ENCODE assay signal across 1 cellular context in the genomic region with DNA sequence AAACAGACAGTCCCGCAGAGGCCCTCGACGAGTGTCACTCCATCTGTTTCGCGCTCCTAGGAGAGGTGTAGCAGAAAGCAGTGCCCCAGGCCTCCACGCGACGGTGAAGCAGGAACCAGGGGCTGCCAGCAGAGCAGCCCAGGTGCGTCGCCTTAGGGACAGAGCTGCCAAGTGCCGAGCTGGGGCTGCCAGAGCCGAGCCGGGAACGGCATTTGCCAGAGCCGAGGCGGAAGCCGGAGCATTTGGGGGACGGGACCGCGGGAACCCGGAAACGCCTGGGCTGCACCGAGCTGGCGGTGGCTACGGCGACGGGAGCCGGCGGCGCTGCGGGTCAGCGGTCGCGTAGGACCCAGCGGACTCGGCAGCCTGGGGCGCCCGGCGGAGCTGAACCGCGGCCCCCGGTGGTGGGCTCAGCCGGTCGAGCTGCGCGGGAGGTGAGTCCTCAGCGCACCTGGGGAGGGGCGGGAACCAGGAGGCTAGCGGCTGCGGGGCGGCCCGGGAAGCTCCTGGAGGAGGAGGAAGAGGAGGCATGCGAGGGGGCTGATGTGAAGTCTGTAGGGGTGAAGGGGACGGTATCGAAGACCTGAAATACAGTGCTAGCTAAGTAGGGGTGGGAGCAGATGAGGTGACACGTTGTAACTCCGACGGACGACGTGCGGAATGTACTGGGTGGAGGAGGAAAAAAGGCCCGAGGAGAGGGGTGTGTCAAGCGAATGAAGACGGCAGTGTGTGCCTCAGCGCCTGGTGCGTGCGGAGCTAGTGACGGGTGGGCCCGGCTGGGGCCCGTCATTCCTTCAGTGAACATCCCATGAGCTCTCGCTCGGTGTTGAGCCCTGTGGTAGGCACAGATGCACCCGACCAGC.
A peak's percentile ranks its signal among the peaks of the same experiment; 100 is the strongest.
TF ChIP-seq lines count a peak whose summit lies in the region.

Gene SLC35A3 (plus strand): TSS at position 268 of the 863 bp plus-strand sequence. CDS start 23,559 bp downstream, outside the sequence.

TF ChIP-seq in K562, 482 proteins besides CTCF, POLR2A, EP300 and RAD21 (continued from another document):
- TF ChIP-seq, protein P1, sequence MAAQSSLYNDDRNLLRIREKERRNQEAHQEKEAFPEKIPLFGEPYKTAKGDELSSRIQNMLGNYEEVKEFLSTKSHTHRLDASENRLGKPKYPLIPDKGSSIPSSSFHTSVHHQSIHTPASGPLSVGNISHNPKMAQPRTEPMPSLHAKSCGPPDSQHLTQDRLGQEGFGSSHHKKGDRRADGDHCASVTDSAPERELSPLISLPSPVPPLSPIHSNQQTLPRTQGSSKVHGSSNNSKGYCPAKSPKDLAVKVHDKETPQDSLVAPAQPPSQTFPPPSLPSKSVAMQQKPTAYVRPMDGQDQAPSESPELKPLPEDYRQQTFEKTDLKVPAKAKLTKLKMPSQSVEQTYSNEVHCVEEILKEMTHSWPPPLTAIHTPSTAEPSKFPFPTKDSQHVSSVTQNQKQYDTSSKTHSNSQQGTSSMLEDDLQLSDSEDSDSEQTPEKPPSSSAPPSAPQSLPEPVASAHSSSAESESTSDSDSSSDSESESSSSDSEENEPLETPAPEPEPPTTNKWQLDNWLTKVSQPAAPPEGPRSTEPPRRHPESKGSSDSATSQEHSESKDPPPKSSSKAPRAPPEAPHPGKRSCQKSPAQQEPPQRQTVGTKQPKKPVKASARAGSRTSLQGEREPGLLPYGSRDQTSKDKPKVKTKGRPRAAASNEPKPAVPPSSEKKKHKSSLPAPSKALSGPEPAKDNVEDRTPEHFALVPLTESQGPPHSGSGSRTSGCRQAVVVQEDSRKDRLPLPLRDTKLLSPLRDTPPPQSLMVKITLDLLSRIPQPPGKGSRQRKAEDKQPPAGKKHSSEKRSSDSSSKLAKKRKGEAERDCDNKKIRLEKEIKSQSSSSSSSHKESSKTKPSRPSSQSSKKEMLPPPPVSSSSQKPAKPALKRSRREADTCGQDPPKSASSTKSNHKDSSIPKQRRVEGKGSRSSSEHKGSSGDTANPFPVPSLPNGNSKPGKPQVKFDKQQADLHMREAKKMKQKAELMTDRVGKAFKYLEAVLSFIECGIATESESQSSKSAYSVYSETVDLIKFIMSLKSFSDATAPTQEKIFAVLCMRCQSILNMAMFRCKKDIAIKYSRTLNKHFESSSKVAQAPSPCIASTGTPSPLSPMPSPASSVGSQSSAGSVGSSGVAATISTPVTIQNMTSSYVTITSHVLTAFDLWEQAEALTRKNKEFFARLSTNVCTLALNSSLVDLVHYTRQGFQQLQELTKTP (IDR thresholded peaks at IDR 0.05; ENCODE audit: low read depth in 1 of 2, partially characterized antibody in 2 of 2) = peak in 1 of 2 experiments; percentile 34
- TF ChIP-seq E2F8 (IDR thresholded peaks at IDR 0.05; ENCODE audit: low read depth, partially characterized antibody) = peak; percentile 87
- TF ChIP-seq CCNT2 (IDR thresholded peaks at IDR 0.05; ENCODE audit: borderline replicate concordance, extremely low read depth, insufficient read length, low read depth, low read length) = peak; percentile 86
- peak; percentile 93 for TF ChIP-seq C11orf30 (IDR thresholded peaks at IDR 0.05; ENCODE audit: low read depth)
- peak; percentile 91; the same call in 1 of the 2 replicates for TF ChIP-seq PHF8 (IDR thresholded peaks at IDR 0.05; ENCODE audit: borderline replicate concordance, low read length)
- TF ChIP-seq GABPB1 (CRISPR knock-in tag; IDR thresholded peaks at IDR 0.05) = peak; percentile 99
- no peak for TF ChIP-seq ZNF586 (CRISPR knock-in tag; conservative IDR thresholded peaks at IDR 0.05)
- TF ChIP-seq ZNF57 (CRISPR knock-in tag; IDR thresholded peaks at IDR 0.05) = no peak
- TF ChIP-seq, protein P2, sequence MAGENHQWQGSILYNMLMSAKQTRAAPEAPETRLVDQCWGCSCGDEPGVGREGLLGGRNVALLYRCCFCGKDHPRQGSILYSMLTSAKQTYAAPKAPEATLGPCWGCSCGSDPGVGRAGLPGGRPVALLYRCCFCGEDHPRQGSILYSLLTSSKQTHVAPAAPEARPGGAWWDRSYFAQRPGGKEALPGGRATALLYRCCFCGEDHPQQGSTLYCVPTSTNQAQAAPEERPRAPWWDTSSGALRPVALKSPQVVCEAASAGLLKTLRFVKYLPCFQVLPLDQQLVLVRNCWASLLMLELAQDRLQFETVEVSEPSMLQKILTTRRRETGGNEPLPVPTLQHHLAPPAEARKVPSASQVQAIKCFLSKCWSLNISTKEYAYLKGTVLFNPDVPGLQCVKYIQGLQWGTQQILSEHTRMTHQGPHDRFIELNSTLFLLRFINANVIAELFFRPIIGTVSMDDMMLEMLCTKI (IDR thresholded peaks at IDR 0.05; ENCODE audit: partially characterized antibody) = no peak
- TF ChIP-seq ZNF511 (CRISPR knock-in tag; IDR thresholded peaks at IDR 0.05) = no peak
- TF ChIP-seq ZNF239 (CRISPR knock-in tag; IDR thresholded peaks at IDR 0.05) = no peak
